12 cellular contexts compared by ENCODE assay signal in genomic region chr7:81768951-81769778, GRCh38. TPM values are rescaled to one million over a fixed set of nuclear protein-coding genes. Genes with fewer than 3 reads are reported as not detected.
DNase-seq lines count a peak whose midpoint lies in the region; ATAC-seq and TF ChIP-seq lines count a peak whose summit lies in the region.
"Had no signal": no experiment of that assay in that cellular context is flagged by ENCODE, and none has a peak within 500 bp of the region (broad histone marks: within the 10 kb centered on the region; RNA-seq: fewer than 3 reads in every experiment).

No MANE protein-coding gene starts in this region.

- peak overlapping the region; percentile 52; the same call in 1 of the 3 replicates for H2BK15ac ChIP-seq in IMR-90 (ENCODE audit: low read depth, low read length)

- peak overlapping the region; percentile 87 for H3K9ac ChIP-seq in IMR-90 (ENCODE audit: low read depth, low read length)

- H4K20me1 ChIP-seq in IMR-90 (ENCODE audit: insufficient read depth, low read length) = no peaks in the 10 kb centered on the region

- BruUV-seq in IMR-90 (replicated peaks; lab: Mats Ljungman, UMichigan) = TSS peak; percentile 91

- dilution Hi-C loops in IMR-90 (cut with HindIII; ENCODE audit: low sequenced_read_pairs, unreplicated experiment) = no loop called here

- peak overlapping the region; percentile 92 for H3K14ac ChIP-seq in IMR-90 (replicated peaks; ENCODE audit: low read depth, low read length)

- H3K4me3 ChIP-seq in AG10803 (ENCODE audit: low read length) (peak overlapping the region; percentile 40), IMR-90 (ENCODE audit: insufficient read depth, low read depth, low read length) (peak overlapping the region; percentile 53), esophagus muscularis mucosa (peak overlapping the region; percentile 42 to 58 (median 50))

- H3K4me1 ChIP-seq in IMR-90 (ENCODE audit: control insufficient read depth, insufficient read depth, low read length) = peaks cover 6% of the 10 kb centered on the region
- peaks cover 3 to 61% (median 45%) of the 10 kb centered on the region in 4 donors for H3K4me1 ChIP-seq in esophagus muscularis mucosa
- H3K4me1 ChIP-seq: adrenal gland had no signal

- H3K27ac Mint-ChIP-seq in osteocyte (ENCODE audit: unreplicated experiment) = peak overlapping the region; percentile 56

- 0 out of 2 replicates have a peak, but pooled peaks cover 1% of the 10 kb centered on the region for H3K36me3 ChIP-seq in IMR-90 (ENCODE audit: control insufficient read depth, insufficient read depth, low read length)
- H3K36me3 ChIP-seq in esophagus muscularis mucosa = no peaks in the 10 kb centered on the region
- H3K36me3 ChIP-seq: adrenal gland had no signal

- TF ChIP-seq POLR2A in IMR-90 (IDR thresholded peaks at IDR 0.05; ENCODE audit: low read depth, low read length) (no peak), esophagus muscularis mucosa (IDR thresholded peaks at IDR 0.05; ENCODE audit: low read depth) (no peak)

- TF ChIP-seq RAD21 in IMR-90 (IDR thresholded peaks at IDR 0.05; ENCODE audit: low read length) = no peak

- peaks cover 5% of the 10 kb centered on the region for H3K9me3 Mint-ChIP-seq in osteocyte (ENCODE audit: unreplicated experiment)

- CTCF ChIA-PET in IMR-90 (lab: Yijun Ruan, JAX) = interaction anchor here (1.0 to 1.8 kb wide), 6 partner anchors 19 to 268 kb away, joined by 4 to 9 read pairs (median 4); no protein-coding TSS in a partner anchor

- no peak for TF ChIP-seq EP300 in esophagus muscularis mucosa (IDR thresholded peaks at IDR 0.05)

- H4K8ac ChIP-seq in IMR-90 (ENCODE audit: low read depth in 2 of 2, low read length in 2 of 2) = peak overlapping the region; percentile 65 to 79

- TF ChIP-seq CTCF in AG10803 (conservative IDR thresholded peaks at IDR 0.05; ENCODE audit: low read length) (no peak), IMR-90 (conservative IDR thresholded peaks at IDR 0.05; ENCODE audit: low read depth, low read length) (no peak), esophagus muscularis mucosa (IDR thresholded peaks at IDR 0.05) (no peak), osteocyte (IDR thresholded peaks at IDR 0.05) (no peak), GM10266 (IDR thresholded peaks at IDR 0.05; ENCODE audit: control insufficient read depth, insufficient read depth, low read depth, missing control alignments) (no peak)

- peak overlapping the region; percentile 98 for H3K56ac ChIP-seq in IMR-90 (ENCODE audit: extremely low read depth, insufficient read depth, low read length)

- H3K4me3 Mint-ChIP-seq in osteocyte (ENCODE audit: unreplicated experiment) = peak overlapping the region; percentile 70

- in situ Hi-C loops in IMR-90 (cut with MboI; ENCODE audit: low sequenced_read_pairs) = no loop called here

- peak overlapping the region; percentile 83 for H3K23ac ChIP-seq in IMR-90 (ENCODE audit: low read depth, low read length)

- peak overlapping the region; percentile 71 for H2AFZ ChIP-seq in IMR-90 (replicated peaks; ENCODE audit: low read length, poor library complexity)

- H3K4me2 ChIP-seq in IMR-90 (ENCODE audit: low read depth, low read length) = peak overlapping the region; percentile 60

- H3K36me3 Mint-ChIP-seq in osteocyte (ENCODE audit: unreplicated experiment) = peaks cover 28% of the 10 kb centered on the region

- H3K9me3 ChIP-seq in IMR-90 (ENCODE audit: control insufficient read depth, insufficient read depth, low read length) (no peaks in the 10 kb centered on the region), esophagus muscularis mucosa (no peaks in the 10 kb centered on the region)
- H3K9me3 ChIP-seq: adrenal gland had no signal

- H2BK5ac ChIP-seq in IMR-90 (ENCODE audit: low read depth, low read length, poor library complexity, severe bottlenecking) = peak overlapping the region; percentile 52

- peak overlapping the region; percentile 59 for H2AK5ac ChIP-seq in IMR-90 (ENCODE audit: low read depth, low read length)

- POLR2A ChIA-PET in IMR-90 (lab: Charles Lee; ENCODE audit: unreplicated experiment) = interaction anchor here (1.0 to 1.6 kb wide), 3 partner anchors 44 to 268 kb away, joined by 3 to 7 read pairs (median 7); no protein-coding TSS in a partner anchor

- peak overlapping the region; percentile 75 for H2AK9ac ChIP-seq in IMR-90 (replicated peaks; ENCODE audit: low read depth, low read length, poor library complexity)

- H3K18ac ChIP-seq in IMR-90 (ENCODE audit: low read depth, low read length) = peak overlapping the region; percentile 86

- H3K4ac ChIP-seq in IMR-90 (ENCODE audit: low read depth, low read length) = peak overlapping the region; percentile 86

- intact Hi-C loops in IMR-90 (cut with micrococcal nuclease) = loop anchor here (2.0 to 5.0 kb wide), 3 partner anchors 42 to 248 kb away; no protein-coding TSS in a partner anchor
- intact Hi-C loops in esophagus muscularis mucosa (cut with DNase I) = no loop called here

- H3K27ac ChIP-seq in IMR-90 (ENCODE audit: insufficient read depth, low read length) = peak overlapping the region; percentile 95
- H3K27ac ChIP-seq in esophagus muscularis mucosa (replicated peaks in 1 of 4) = peak overlapping the region; percentile 69 to 79 (median 75)

- no peak for DNase-seq in AG10803 (ENCODE audit: low read depth)
- DNase-seq in IMR-90 = peak; percentile 11
- DNase-seq in esophagus muscularis mucosa (ENCODE audit: extremely low spot score) = no peak
- no peak for DNase-seq in osteocyte (ENCODE audit: extremely low spot score, unreplicated experiment)
- DNase-seq in ecto neural progenitor cell (ENCODE audit: low spot score) = no peak
- no peak for DNase-seq in NCI-H774 (lab: John Stamatoyannopoulos, UW)
- DNase-seq in GM10266 (ENCODE audit: extremely low spot score) = no peak
- DNase-seq in NCI-H2081 treated with DMSO at 0.1 percent for 48 hours (lab: John Stamatoyannopoulos, UW) = no peak
- DNase-seq: Calu3; NCI-H345; stimulated activated CD4-positive, alpha-beta T cell treated with anti-CD3 and anti-CD28 coated beads, Interleukin-2, amount 100 ng/mL, for 24 hours had no signal

- peaks cover 59% of the 10 kb centered on the region for H3K4me1 Mint-ChIP-seq in osteocyte (ENCODE audit: unreplicated experiment)

- peak; percentile 28 for ATAC-seq in IMR-90 (ENCODE audit: low read depth)

- peak overlapping the region; percentile 88 for H2BK120ac ChIP-seq in IMR-90 (ENCODE audit: low read depth, low read length)

- no peaks in the 10 kb centered on the region for H3K27me3 Mint-ChIP-seq in osteocyte (ENCODE audit: unreplicated experiment)

- H3K27me3 ChIP-seq in IMR-90 (ENCODE audit: control insufficient read depth, insufficient read depth, low read length) (no peaks in the 10 kb centered on the region), esophagus muscularis mucosa (no peaks in the 10 kb centered on the region)
- H3K27me3 ChIP-seq: adrenal gland had no signal

- H3K9me1 ChIP-seq in IMR-90 (ENCODE audit: insufficient read depth, low read length) = peaks cover 6% of the 10 kb centered on the region; the same call in 1 of the 2 replicates

- no CpG with 5 or more reads among the region's 9 CpGs for WGBS in IMR-90 (ENCODE audit: extremely low coverage in 2 of 2, insufficient read length in 1 of 2), 2 experiments
- WGBS in esophagus muscularis mucosa = 14% methylated on average over 9 of the region's 9 CpGs

- H4K5ac ChIP-seq in IMR-90 (ENCODE audit: low read depth, low read length) = peak overlapping the region; percentile 77

- H2BK20ac ChIP-seq in IMR-90 (ENCODE audit: low read depth, low read length) = peak overlapping the region; percentile 80

- peaks cover 12 to 19% of the 10 kb centered on the region in 2 experiments for H3K79me1 ChIP-seq in IMR-90 (ENCODE audit: low read depth in 1 of 2, low read length in 2 of 2)

- H4K91ac ChIP-seq in IMR-90 (ENCODE audit: insufficient read depth, low read depth, low read length) = peak overlapping the region; percentile 80

TF ChIP-seq in IMR-90, 13 proteins besides CTCF, POLR2A, EP300 and RAD21 (continues in another document):
- TF ChIP-seq MXI1 (IDR thresholded peaks at IDR 0.05; ENCODE audit: borderline replicate concordance, low read depth, low read length) (no peak), SMC3 (IDR thresholded peaks at IDR 0.05; ENCODE audit: low read depth, low read length) (no peak), MAFK (IDR thresholded peaks at IDR 0.05; ENCODE audit: low read depth, low read length) (no peak), CEBPB (IDR thresholded peaks at IDR 0.05; ENCODE audit: low read depth, low read length) (no peak), RCOR1 (IDR thresholded peaks at IDR 0.05; ENCODE audit: insufficient replicate concordance, low read length) (no peak), FOS (IDR thresholded peaks at IDR 0.05; ENCODE audit: low read depth, low read length) (no peak), MAZ (IDR thresholded peaks at IDR 0.05; ENCODE audit: borderline replicate concordance, low read depth, low read length) (no peak), CHD1 (IDR thresholded peaks at IDR 0.05; ENCODE audit: low read depth, low read length) (no peak), USF2 (IDR thresholded peaks at IDR 0.05; ENCODE audit: low read depth, low read length) (no peak), RFX5 (IDR thresholded peaks at IDR 0.05; ENCODE audit: low read depth, low read length) (no peak), NFE2L2 (IDR thresholded peaks at IDR 0.05; ENCODE audit: low read depth, low read length) (no peak)
- TF ChIP-seq, protein P1, sequence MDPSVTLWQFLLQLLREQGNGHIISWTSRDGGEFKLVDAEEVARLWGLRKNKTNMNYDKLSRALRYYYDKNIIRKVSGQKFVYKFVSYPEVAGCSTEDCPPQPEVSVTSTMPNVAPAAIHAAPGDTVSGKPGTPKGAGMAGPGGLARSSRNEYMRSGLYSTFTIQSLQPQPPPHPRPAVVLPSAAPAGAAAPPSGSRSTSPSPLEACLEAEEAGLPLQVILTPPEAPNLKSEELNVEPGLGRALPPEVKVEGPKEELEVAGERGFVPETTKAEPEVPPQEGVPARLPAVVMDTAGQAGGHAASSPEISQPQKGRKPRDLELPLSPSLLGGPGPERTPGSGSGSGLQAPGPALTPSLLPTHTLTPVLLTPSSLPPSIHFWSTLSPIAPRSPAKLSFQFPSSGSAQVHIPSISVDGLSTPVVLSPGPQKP (IDR thresholded peaks at IDR 0.05; ENCODE audit: borderline replicate concordance, low read depth, low read length) = no peak

RNA-seq across cellular contexts. Expression of gene HGF, which starts 0.7 kb away (rescaled TPM):
- total RNA-seq in IMR-90 (2012; rRNA removed) = 38.3 and 50.9 TPM in 2 replicates
- polyA plus RNA-seq in IMR-90 (2012; rRNA removed) = 14.4 and 16.8 TPM in 2 replicates
- 5.0 and 9.8 TPM in 2 replicates for polyA plus RNA-seq in IMR-90 (2012; cell fraction: cytosol; rRNA removed)
- polyA plus RNA-seq in IMR-90 (2012; cell fraction: nucleus; rRNA removed; ENCODE audit: low replicate concordance) = 3.2 and 38.7 TPM in 2 replicates
- total RNA-seq in esophagus muscularis mucosa = 10 to 100 TPM in 1 of 4 donors, 1 to 10 TPM in 3; 5.0 to 13.4 (median 5.6) TPM
- 13.9 and 16.0 TPM in 2 replicates for total RNA-seq in osteocyte
- total RNA-seq: Calu3 had no signal
